In genomic region chr22:25700996-25701815, GRCh38 we compare ENCODE assay signal across 1 cellular context.
TF ChIP-seq lines count a peak whose summit lies in the region.

No MANE protein-coding gene starts in this region.

TF ChIP-seq in SK-N-SH, 30 proteins besides CTCF, POLR2A, EP300 and RAD21:
- TF ChIP-seq GATA2 (CRISPR knock-in tag; IDR thresholded peaks at IDR 0.05) = 0 out of 2 replicates have a peak, but pooled peaks have one; percentile 27
- TF ChIP-seq MEF2A (IDR thresholded peaks at IDR 0.05; ENCODE audit: borderline replicate concordance, low read depth) = no peak
- no peak for TF ChIP-seq ELF1 (IDR thresholded peaks at IDR 0.05)
- peak; percentile 97 for TF ChIP-seq MXI1 (IDR thresholded peaks at IDR 0.05; ENCODE audit: low read depth, low read length)
- no peak for TF ChIP-seq IRF3 (IDR thresholded peaks at IDR 0.05; ENCODE audit: low read depth, low read length)
- TF ChIP-seq ZBTB33 (IDR thresholded peaks at IDR 0.05; ENCODE audit: borderline replicate concordance, low read depth) = no peak
